In the genomic region with DNA sequence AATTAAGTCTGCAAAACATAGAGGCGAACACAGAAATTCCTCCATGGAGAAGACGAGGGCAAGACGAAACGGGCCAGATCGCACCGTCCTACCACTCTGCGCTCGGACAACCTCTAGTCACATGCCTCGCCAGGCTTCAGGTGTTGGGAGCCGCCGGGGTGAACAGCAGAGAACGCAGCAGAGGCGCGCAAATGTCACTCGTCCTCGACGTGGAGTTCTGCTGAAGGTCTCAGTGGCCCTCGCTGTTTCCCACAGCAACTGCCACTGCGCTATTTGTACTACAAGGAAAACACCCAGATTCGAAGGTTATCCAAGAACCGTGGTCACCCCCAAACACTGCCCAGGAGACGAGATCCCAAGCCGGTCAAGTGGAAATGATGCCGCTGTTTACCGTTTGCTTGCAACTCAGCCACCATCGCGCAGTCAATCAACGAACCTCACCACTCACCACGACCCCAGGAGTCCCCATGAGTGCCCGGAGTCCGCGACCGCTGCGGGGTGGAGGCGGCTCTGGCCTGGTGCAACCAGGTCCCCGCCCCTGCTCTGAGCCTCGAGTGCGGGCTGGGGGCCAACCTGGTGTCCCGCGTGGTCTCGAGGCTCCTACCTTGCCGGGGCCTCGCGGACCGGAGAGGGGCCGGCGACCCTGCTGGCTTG, we compare ENCODE assay signal across 13 cellular contexts. TPM values are rescaled to one million over a fixed set of nuclear protein-coding genes. Genes with fewer than 3 reads are reported as not detected.
DNase-seq lines count a peak whose midpoint lies in the region; ATAC-seq, FAIRE-seq and TF ChIP-seq lines count a peak whose summit lies in the region.
"Had no signal": no experiment of that assay in that cellular context is flagged by ENCODE, and none has a peak within 500 bp of the region (broad histone marks: within the 10 kb centered on the region; RNA-seq: fewer than 3 reads in every experiment).

No MANE protein-coding gene starts in this region.

- no peak for FAIRE-seq in GM19239 (lab: Jason Lieb, UNC)

- H3K4me3 Mint-ChIP-seq in stimulated activated naive B cell treated with anti-CD40 and anti-IgM and Interleukin-4, amounts not matched to agents 10 μg/mL and 1 μg/mL and 100 μg/mL, for 72 hours = no peak overlapping the region
- H3K4me3 Mint-ChIP-seq: activated CD4-positive, alpha-beta memory T cell treated with anti-CD3 and anti-CD28 coated beads, Interleukin-2, amount 10 ng/mL, durations not matched to agents 7 days and 5 days; activated naive CD8-positive, alpha-beta T cell treated with anti-CD3 and anti-CD28 coated beads for 36 hours; CD4-positive, CD25-positive, alpha-beta regulatory T cell had no signal

- H3K27ac Mint-ChIP-seq in stimulated activated naive B cell treated with anti-CD40 and anti-IgM and Interleukin-4, amounts not matched to agents 10 μg/mL and 1 μg/mL and 100 μg/mL, for 72 hours = peak overlapping the region; percentile 47
- H3K27ac Mint-ChIP-seq: activated CD4-positive, alpha-beta memory T cell treated with anti-CD3 and anti-CD28 coated beads, Interleukin-2, amount 10 ng/mL, durations not matched to agents 7 days and 5 days; activated naive CD8-positive, alpha-beta T cell treated with anti-CD3 and anti-CD28 coated beads for 36 hours; CD4-positive, CD25-positive, alpha-beta regulatory T cell had no signal

- ATAC-seq in stimulated activated naive B cell treated with anti-CD40 and anti-IgM and Interleukin-4, amounts not matched to agents 10 μg/mL and 1 μg/mL and 100 μg/mL, for 72 hours (replicated peaks) = no peak
- no peak for ATAC-seq in SK-N-SH treated with all-trans-retinoic acid at 6 μM for 48 hours
- ATAC-seq: Panc1 had no signal

- H3K27me3 ChIP-seq in HL-60 (ENCODE audit: insufficient read depth, poor library complexity, severe bottlenecking) (no peaks in the 10 kb centered on the region), ectodermal cell (ENCODE audit: control insufficient read depth, insufficient read depth, low read length, poor library complexity, severe bottlenecking) (no peaks in the 10 kb centered on the region), mucosa of rectum (ENCODE audit: control insufficient read depth in 2 of 2, insufficient read depth in 2 of 2, low read length in 2 of 2) (no peaks in the 10 kb centered on the region)

- no peaks in the 10 kb centered on the region for H3K9me3 Mint-ChIP-seq in stimulated activated naive B cell treated with anti-CD40 and anti-IgM and Interleukin-4, amounts not matched to agents 10 μg/mL and 1 μg/mL and 100 μg/mL, for 72 hours
- H3K9me3 Mint-ChIP-seq: activated CD4-positive, alpha-beta memory T cell treated with anti-CD3 and anti-CD28 coated beads, Interleukin-2, amount 10 ng/mL, durations not matched to agents 7 days and 5 days; activated naive CD8-positive, alpha-beta T cell treated with anti-CD3 and anti-CD28 coated beads for 36 hours had no signal

- no peak for TF ChIP-seq CTCF in HL-60 (IDR thresholded peaks at IDR 0.05; ENCODE audit: insufficient read depth, low read length)
- TF ChIP-seq CTCF in GM13976 (IDR thresholded peaks at IDR 0.05; ENCODE audit: borderline replicate concordance, control extremely low read depth, extremely low read depth, insufficient read depth, missing control alignments) = no peak

- peak overlapping the region; percentile 23; the same call in 1 of the 2 replicates for H3K27ac ChIP-seq in HL-60 (replicated peaks)
- no peak overlapping the region for H3K27ac ChIP-seq in ectodermal cell (ENCODE audit: insufficient read depth, low read depth, low read length, poor library complexity, severe bottlenecking)
- peak overlapping the region; percentile 95 to 97 for H3K27ac ChIP-seq in mucosa of rectum (ENCODE audit: low read depth in 2 of 2, low read length in 2 of 2)

- H3K36me3 ChIP-seq in ectodermal cell (ENCODE audit: control insufficient read depth, insufficient read depth, low read length) (peaks cover 5% of the 10 kb centered on the region), mucosa of rectum (ENCODE audit: control insufficient read depth in 2 of 2, insufficient read depth in 2 of 2, low read length in 2 of 2) (no peaks in the 10 kb centered on the region)

- no peak for DNase-seq in HL-60 (ENCODE audit: low read depth in 1 of 2, low spot score in 1 of 2)
- DNase-seq in stimulated activated naive B cell treated with anti-CD40 and anti-IgM and Interleukin-4, amounts not matched to agents 10 μg/mL and 1 μg/mL and 100 μg/mL, for 72 hours = no peak
- DNase-seq in activated CD4-positive, alpha-beta T cell treated with anti-CD3 and anti-CD28 coated beads for 4 hours = no peak
- DNase-seq in GM13976 (ENCODE audit: low spot score) = no peak
- DNase-seq in GM19239 (ENCODE audit: insufficient read length, low spot score) = no peak
- DNase-seq: activated CD4-positive, alpha-beta memory T cell treated with anti-CD3 and anti-CD28 coated beads, Interleukin-2, amount 10 ng/mL, durations not matched to agents 7 days and 5 days; activated naive CD8-positive, alpha-beta T cell treated with anti-CD3 and anti-CD28 coated beads for 36 hours; CD4-positive, CD25-positive, alpha-beta regulatory T cell; GF-D8 had no signal

- in situ Hi-C loops in GM13976 (cut with MboI; ENCODE audit: low sequenced_read_pairs, unreplicated experiment) = no loop called here

- no peak overlapping the region for H3K4me3 ChIP-seq in HL-60 (replicated peaks; ENCODE audit: insufficient read depth, low read length)
- peak overlapping the region; percentile 25 for H3K4me3 ChIP-seq in ectodermal cell (ENCODE audit: insufficient read depth, low read depth, low read length)
- peak overlapping the region; percentile 37 to 42 for H3K4me3 ChIP-seq in mucosa of rectum (ENCODE audit: low read length in 2 of 2)

- no peaks in the 10 kb centered on the region for H3K36me3 Mint-ChIP-seq in stimulated activated naive B cell treated with anti-CD40 and anti-IgM and Interleukin-4, amounts not matched to agents 10 μg/mL and 1 μg/mL and 100 μg/mL, for 72 hours
- H3K36me3 Mint-ChIP-seq: activated naive CD8-positive, alpha-beta T cell treated with anti-CD3 and anti-CD28 coated beads for 36 hours; CD4-positive, CD25-positive, alpha-beta regulatory T cell had no signal

- peaks cover 14 to 28% of the 10 kb centered on the region in 2 donors for H3K4me1 Mint-ChIP-seq in stimulated activated naive B cell treated with anti-CD40 and anti-IgM and Interleukin-4, amounts not matched to agents 10 μg/mL and 1 μg/mL and 100 μg/mL, for 72 hours
- H3K4me1 Mint-ChIP-seq: activated CD4-positive, alpha-beta memory T cell treated with anti-CD3 and anti-CD28 coated beads, Interleukin-2, amount 10 ng/mL, durations not matched to agents 7 days and 5 days; activated naive CD8-positive, alpha-beta T cell treated with anti-CD3 and anti-CD28 coated beads for 36 hours had no signal

- H3K9me3 ChIP-seq in ectodermal cell (ENCODE audit: control insufficient read depth, low read length) (no peaks in the 10 kb centered on the region), mucosa of rectum (ENCODE audit: control insufficient read depth in 2 of 2, low read length in 2 of 2) (no peaks in the 10 kb centered on the region)

- H3K4me1 ChIP-seq in ectodermal cell (ENCODE audit: control insufficient read depth, insufficient read depth, low read length) = peaks cover 65% of the 10 kb centered on the region
- H3K4me1 ChIP-seq in mucosa of rectum (ENCODE audit: control insufficient read depth in 2 of 2, insufficient read depth in 2 of 2, low read length in 2 of 2) = peaks cover 75 to 92% of the 10 kb centered on the region in 2 donors

- peaks cover 83 to 93% of the 10 kb centered on the region in 2 donors for H3K27me3 Mint-ChIP-seq in stimulated activated naive B cell treated with anti-CD40 and anti-IgM and Interleukin-4, amounts not matched to agents 10 μg/mL and 1 μg/mL and 100 μg/mL, for 72 hours

- peak overlapping the region; percentile 36 to 78 for H3K9ac ChIP-seq in mucosa of rectum (ENCODE audit: low read depth in 1 of 2, low read length in 2 of 2)

- 56% methylated on average over 47 of the region's 47 CpGs for WGBS in ectodermal cell, 2 experiments

TF ChIP-seq in SK-N-SH treated with all-trans-retinoic acid at 6 μM for 48 hours, 23 proteins besides CTCF, POLR2A, EP300 and RAD21:
- TF ChIP-seq TCF4 (CRISPR knock-in tag; IDR thresholded peaks at IDR 0.05; ENCODE audit: borderline replicate concordance) = no peak
- no peak for TF ChIP-seq ZFP3 (CRISPR knock-in tag; IDR thresholded peaks at IDR 0.05)
- TF ChIP-seq, protein P1, sequence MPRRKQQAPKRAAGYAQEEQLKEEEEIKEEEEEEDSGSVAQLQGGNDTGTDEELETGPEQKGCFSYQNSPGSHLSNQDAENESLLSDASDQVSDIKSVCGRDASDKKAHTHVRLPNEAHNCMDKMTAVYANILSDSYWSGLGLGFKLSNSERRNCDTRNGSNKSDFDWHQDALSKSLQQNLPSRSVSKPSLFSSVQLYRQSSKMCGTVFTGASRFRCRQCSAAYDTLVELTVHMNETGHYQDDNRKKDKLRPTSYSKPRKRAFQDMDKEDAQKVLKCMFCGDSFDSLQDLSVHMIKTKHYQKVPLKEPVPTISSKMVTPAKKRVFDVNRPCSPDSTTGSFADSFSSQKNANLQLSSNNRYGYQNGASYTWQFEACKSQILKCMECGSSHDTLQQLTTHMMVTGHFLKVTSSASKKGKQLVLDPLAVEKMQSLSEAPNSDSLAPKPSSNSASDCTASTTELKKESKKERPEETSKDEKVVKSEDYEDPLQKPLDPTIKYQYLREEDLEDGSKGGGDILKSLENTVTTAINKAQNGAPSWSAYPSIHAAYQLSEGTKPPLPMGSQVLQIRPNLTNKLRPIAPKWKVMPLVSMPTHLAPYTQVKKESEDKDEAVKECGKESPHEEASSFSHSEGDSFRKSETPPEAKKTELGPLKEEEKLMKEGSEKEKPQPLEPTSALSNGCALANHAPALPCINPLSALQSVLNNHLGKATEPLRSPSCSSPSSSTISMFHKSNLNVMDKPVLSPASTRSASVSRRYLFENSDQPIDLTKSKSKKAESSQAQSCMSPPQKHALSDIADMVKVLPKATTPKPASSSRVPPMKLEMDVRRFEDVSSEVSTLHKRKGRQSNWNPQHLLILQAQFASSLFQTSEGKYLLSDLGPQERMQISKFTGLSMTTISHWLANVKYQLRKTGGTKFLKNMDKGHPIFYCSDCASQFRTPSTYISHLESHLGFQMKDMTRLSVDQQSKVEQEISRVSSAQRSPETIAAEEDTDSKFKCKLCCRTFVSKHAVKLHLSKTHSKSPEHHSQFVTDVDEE (CRISPR knock-in tag; IDR thresholded peaks at IDR 0.05) = no peak
- no peak for TF ChIP-seq OSR1 (CRISPR knock-in tag; IDR thresholded peaks at IDR 0.05)
- TF ChIP-seq CSDC2 (CRISPR knock-in tag; IDR thresholded peaks at IDR 0.05) = no peak

RNA-seq across cellular contexts. Expression of a gene that starts 9.1 kb away (rescaled TPM):
- 97.3 TPM for polyA plus RNA-seq in ectodermal cell (2013, experiment 1 of 4)
- 79.5 TPM for polyA plus RNA-seq in ectodermal cell (2013, experiment 2 of 4)
- polyA plus RNA-seq in ectodermal cell (2013, experiment 3 of 4) = 94.3 TPM
- 95.7 TPM for polyA plus RNA-seq in ectodermal cell (2013, experiment 4 of 4)
